ENCODE assay signal across 2 cellular contexts in genomic region chr11:67396587-67397398, GRCh38.
A peak's percentile ranks its signal among the peaks of the same experiment; 100 is the strongest.
TF ChIP-seq lines count a peak whose summit lies in the region.

No MANE protein-coding gene starts in this region.

TF ChIP-seq in GM12878, 131 proteins besides CTCF, POLR2A, EP300 and RAD21:
- no peak for TF ChIP-seq SMAD1 (IDR thresholded peaks at IDR 0.05; ENCODE audit: low read depth, partially characterized antibody)
- TF ChIP-seq POLR2AphosphoS5 (IDR thresholded peaks at IDR 0.05; ENCODE audit: low read length): 0 out of 2 replicates have a peak, but pooled peaks have one; percentile 5
- TF ChIP-seq ATF7 (IDR thresholded peaks at IDR 0.05; ENCODE audit: low read depth): 0 out of 2 replicates have a peak, but pooled peaks have one; percentile 13

TF ChIP-seq in SK-N-SH, 30 proteins besides CTCF, POLR2A, EP300 and RAD21:
- no peak for TF ChIP-seq TAF1 (IDR thresholded peaks at IDR 0.05; ENCODE audit: borderline replicate concordance, low read depth, low read length)
- TF ChIP-seq TEAD4 (IDR thresholded peaks at IDR 0.05; ENCODE audit: borderline replicate concordance, insufficient read depth): no peak
- TF ChIP-seq REST (IDR thresholded peaks at IDR 0.05; ENCODE audit: low read depth, low read length): no peak
- TF ChIP-seq RFX5 (IDR thresholded peaks at IDR 0.05; ENCODE audit: low read length): no peak
- TF ChIP-seq GABPA (IDR thresholded peaks at IDR 0.05; ENCODE audit: low read depth): no peak
- TF ChIP-seq SIN3A (IDR thresholded peaks at IDR 0.05; ENCODE audit: borderline replicate concordance, low read depth, low read length): no peak
